31 cellular contexts compared by ENCODE assay signal in genomic region chr2:112846056-112846455, GRCh38. TPM values are rescaled to one million over a fixed set of nuclear protein-coding genes. Genes with fewer than 3 reads are reported as not detected.
"Had no signal": no experiment of that assay in that cellular context is flagged by ENCODE, and none has a peak within 500 bp of the region (broad histone marks: within the 10 kb centered on the region; RNA-seq: fewer than 3 reads in every experiment).

No MANE protein-coding gene starts in this region.

- H3K36me3 Mint-ChIP-seq: activated CD8-positive, alpha-beta memory T cell treated with anti-CD3 and anti-CD28 coated beads, Interleukin-2, amount 10 ng/mL, durations not matched to agents 7 days and 5 days; activated naive CD4-positive, alpha-beta T cell treated with anti-CD3 and anti-CD28 coated beads, Interleukin-2, amount 50 U/mL, for 72 hours; brain had no signal

- H3K4me3 ChIP-seq: SJSA1 had no signal

- H3K27me3 Mint-ChIP-seq: activated B cell treated with CpG ODN at 0.5 μM for 24 hours had no signal

- ATAC-seq: activated CD8-positive, alpha-beta memory T cell treated with anti-CD3 and anti-CD28 coated beads, Interleukin-2, amount 10 ng/mL, durations not matched to agents 7 days and 5 days; activated naive CD4-positive, alpha-beta T cell treated with anti-CD3 and anti-CD28 coated beads, Interleukin-2, amount 50 U/mL, for 72 hours; activated naive CD8-positive, alpha-beta T cell treated with anti-CD3 and anti-CD28 coated beads, Interleukin-2, amount 50 U/mL, for 24 hours; PC-3; SK-N-SH treated with all-trans-retinoic acid at 6 μM for 48 hours had no signal

- H3K9me3 Mint-ChIP-seq: activated B cell treated with CpG ODN at 0.5 μM for 24 hours; activated CD4-positive, alpha-beta T cell treated with anti-CD3 and anti-CD28 coated beads, Interleukin-2, amount 10 ng/mL, durations not matched to agents 24 days and 14 days; activated naive CD4-positive, alpha-beta T cell treated with anti-CD3 and anti-CD28 coated beads, Interleukin-2, amount 50 U/mL, for 72 hours; activated naive CD8-positive, alpha-beta T cell treated with anti-CD3 and anti-CD28 coated beads, Interleukin-2, amount 50 U/mL, for 24 hours; activated T-cell treated with anti-CD3 and anti-CD28 coated beads, Interleukin-2, amount 50 U/mL, for 24 hours; central memory CD8-positive, alpha-beta T cell had no signal

- H3K4me3 Mint-ChIP-seq: activated B cell treated with CpG ODN at 0.5 μM for 24 hours; activated CD4-positive, alpha-beta T cell treated with anti-CD3 and anti-CD28 coated beads, Interleukin-2, amount 10 ng/mL, durations not matched to agents 24 days and 14 days; activated CD8-positive, alpha-beta memory T cell treated with anti-CD3 and anti-CD28 coated beads, Interleukin-2, amount 10 ng/mL, durations not matched to agents 7 days and 5 days; activated naive CD8-positive, alpha-beta T cell treated with anti-CD3 and anti-CD28 coated beads, Interleukin-2, amount 50 U/mL, for 24 hours; activated T-cell treated with anti-CD3 and anti-CD28 coated beads, Interleukin-2, amount 50 U/mL, for 24 hours; brain; central memory CD8-positive, alpha-beta T cell had no signal

- DNase-seq: activated B cell treated with CpG ODN at 0.5 μM for 24 hours; activated CD4-positive, alpha-beta T cell treated with anti-CD3 and anti-CD28 coated beads for 1 hour; activated CD4-positive, alpha-beta T cell treated with anti-CD3 and anti-CD28 coated beads, Interleukin-2, amount 10 ng/mL, durations not matched to agents 24 days and 14 days; activated CD4-positive, alpha-beta T cell treated with anti-CD3 and anti-CD28 coated beads, Interleukin-2, amount 50 U/mL, for 48 hours; activated CD8-positive, alpha-beta memory T cell treated with anti-CD3 and anti-CD28 coated beads, Interleukin-2, amount 10 ng/mL, durations not matched to agents 7 days and 5 days; activated effector memory CD4-positive, alpha-beta T cell treated with anti-CD3 and anti-CD28 coated beads, Interleukin-2, amount 50 U/mL, for 16 hours; activated naive CD4-positive, alpha-beta T cell treated with Interleukin-2 at 50 U/mL for 16 hours; activated naive CD8-positive, alpha-beta T cell treated with anti-CD3 and anti-CD28 coated beads, Interleukin-2, amount 50 U/mL, for 24 hours; activated T-cell treated with anti-CD3 and anti-CD28 coated beads, Interleukin-2, amount 50 U/mL, for 24 hours; amniotic stem cell; NCI-H1092; NCI-H1417 treated with DMSO at 0.1 percent for 48 hours; NCI-H1694; NCI-H2029; NCI-H2107; NCI-H2171 treated with DMSO at 0.1 percent for 48 hours; NCI-H226; NCI-H526; NCI-H774; NK-92 treated with Interleukin-12 subunit alpha and Interleukin-12 subunit beta, amount 100 ng/mL, for 24 hours; PC-3; SHP77; SW 1271; T-helper 9 cell had no signal

- H3K27ac Mint-ChIP-seq: activated CD4-positive, alpha-beta T cell treated with anti-CD3 and anti-CD28 coated beads, Interleukin-2, amount 10 ng/mL, durations not matched to agents 24 days and 14 days; activated CD8-positive, alpha-beta memory T cell treated with anti-CD3 and anti-CD28 coated beads, Interleukin-2, amount 10 ng/mL, durations not matched to agents 7 days and 5 days; activated naive CD8-positive, alpha-beta T cell treated with anti-CD3 and anti-CD28 coated beads, Interleukin-2, amount 50 U/mL, for 24 hours; activated T-cell treated with anti-CD3 and anti-CD28 coated beads, Interleukin-2, amount 50 U/mL, for 24 hours; brain had no signal

- H3K4me1 Mint-ChIP-seq: activated CD4-positive, alpha-beta T cell treated with anti-CD3 and anti-CD28 coated beads, Interleukin-2, amount 10 ng/mL, durations not matched to agents 24 days and 14 days; activated CD8-positive, alpha-beta memory T cell treated with anti-CD3 and anti-CD28 coated beads, Interleukin-2, amount 10 ng/mL, durations not matched to agents 7 days and 5 days; brain; central memory CD8-positive, alpha-beta T cell had no signal

RNA-seq across cellular contexts. Expression of gene IL1B, which starts 9.5 kb away (rescaled TPM):
- total RNA-seq: astrocyte; T-helper 1 cell treated with Interleukin-12 subunit alpha and Interleukin-12 subunit beta and Interleukin-4 antibody, amounts not matched to agents 30 ng/mL and 1 ng/mL, for 36 hours had no signal
